In the genomic region with DNA sequence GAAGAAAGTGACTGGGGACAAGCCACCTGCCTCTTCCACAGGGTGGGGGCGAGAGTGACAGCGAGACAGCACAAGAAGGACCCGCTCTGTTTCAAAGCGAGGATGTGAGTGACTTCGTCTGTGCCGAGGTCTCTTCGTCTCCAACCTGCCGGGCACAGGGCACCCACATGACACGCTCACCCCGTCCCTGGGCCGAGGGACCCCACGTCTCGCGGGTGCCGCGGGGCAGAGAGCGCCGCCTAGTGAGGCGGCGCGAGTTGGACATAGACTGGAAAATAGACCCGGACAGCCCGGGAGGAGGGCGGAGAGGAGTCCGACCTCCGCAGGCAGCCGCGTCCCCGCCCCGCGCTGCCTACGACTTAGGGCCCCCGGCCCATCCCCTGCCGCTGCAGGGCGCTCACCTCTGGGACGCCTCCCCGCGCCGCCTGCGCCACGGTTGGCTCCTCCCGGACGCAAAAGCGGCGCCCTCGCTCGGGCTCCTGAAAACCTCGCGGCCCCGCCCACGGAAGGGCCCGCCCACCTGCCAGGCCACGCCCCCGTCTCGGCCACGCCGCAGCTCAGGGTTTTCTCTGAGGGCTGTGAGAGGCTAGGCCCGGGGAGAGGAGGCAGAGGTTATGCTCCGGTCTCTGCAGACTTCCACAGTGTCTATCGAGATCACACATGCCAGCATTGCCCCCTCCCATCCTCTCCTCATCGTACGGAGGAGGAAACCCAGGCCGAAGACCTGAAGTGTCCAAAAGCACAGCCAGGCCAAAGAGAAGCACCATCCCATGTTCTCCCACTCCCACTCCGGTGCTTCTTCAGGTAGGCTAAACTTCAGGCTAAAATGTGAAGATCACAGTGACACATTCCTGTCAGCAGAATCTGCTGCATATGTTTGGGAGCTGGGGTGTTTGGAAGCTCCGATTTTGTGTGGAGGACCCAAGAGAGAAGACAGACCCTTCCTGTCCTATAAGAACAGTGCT, we compare ENCODE assay signal across 8 cellular contexts. TPM values are rescaled to one million over a fixed set of nuclear protein-coding genes. Genes with fewer than 3 reads are reported as not detected.
DNase-seq lines count a peak whose midpoint lies in the region; FAIRE-seq and TF ChIP-seq lines count a peak whose summit lies in the region.

A gene with protein sequence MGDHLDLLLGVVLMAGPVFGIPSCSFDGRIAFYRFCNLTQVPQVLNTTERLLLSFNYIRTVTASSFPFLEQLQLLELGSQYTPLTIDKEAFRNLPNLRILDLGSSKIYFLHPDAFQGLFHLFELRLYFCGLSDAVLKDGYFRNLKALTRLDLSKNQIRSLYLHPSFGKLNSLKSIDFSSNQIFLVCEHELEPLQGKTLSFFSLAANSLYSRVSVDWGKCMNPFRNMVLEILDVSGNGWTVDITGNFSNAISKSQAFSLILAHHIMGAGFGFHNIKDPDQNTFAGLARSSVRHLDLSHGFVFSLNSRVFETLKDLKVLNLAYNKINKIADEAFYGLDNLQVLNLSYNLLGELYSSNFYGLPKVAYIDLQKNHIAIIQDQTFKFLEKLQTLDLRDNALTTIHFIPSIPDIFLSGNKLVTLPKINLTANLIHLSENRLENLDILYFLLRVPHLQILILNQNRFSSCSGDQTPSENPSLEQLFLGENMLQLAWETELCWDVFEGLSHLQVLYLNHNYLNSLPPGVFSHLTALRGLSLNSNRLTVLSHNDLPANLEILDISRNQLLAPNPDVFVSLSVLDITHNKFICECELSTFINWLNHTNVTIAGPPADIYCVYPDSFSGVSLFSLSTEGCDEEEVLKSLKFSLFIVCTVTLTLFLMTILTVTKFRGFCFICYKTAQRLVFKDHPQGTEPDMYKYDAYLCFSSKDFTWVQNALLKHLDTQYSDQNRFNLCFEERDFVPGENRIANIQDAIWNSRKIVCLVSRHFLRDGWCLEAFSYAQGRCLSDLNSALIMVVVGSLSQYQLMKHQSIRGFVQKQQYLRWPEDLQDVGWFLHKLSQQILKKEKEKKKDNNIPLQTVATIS (minus strand): TSS at position 454 of the 965 bp plus-strand sequence. CDS start 30,217 bp downstream, outside the sequence.

- H3K79me2 ChIP-seq in Loucy (ENCODE audit: insufficient read depth, low read length) = no peaks in the 10 kb centered on the region

- WGBS in thyroid gland, 2 donors = 8 to 18% methylated on average over 5 to 34 of the region's 65 CpGs

- peak within 1 kb of the TSS; percentile 68 for H3K4me3 Mint-ChIP-seq in osteocyte (ENCODE audit: unreplicated experiment)

- no peaks in the 10 kb centered on the region for H3K27me3 ChIP-seq in Loucy (ENCODE audit: insufficient read depth, low read length, poor library complexity, severe bottlenecking)
- H3K27me3 ChIP-seq in thyroid gland = no peaks in the 10 kb centered on the region

- TF ChIP-seq CTCF in Loucy (conservative IDR thresholded peaks at IDR 0.05; ENCODE audit: low read length) (peak; percentile 75), osteocyte (IDR thresholded peaks at IDR 0.05) (peak; percentile 72), thyroid gland (IDR thresholded peaks at IDR 0.05) (peak in 4 of 6 experiments; percentile 54 to 62 (median 58))

- in situ Hi-C loops in SK-MEL-5 (cut with HindIII; ENCODE audit: low pct_unique_long_range_greater_than_20kb, low sequenced_read_pairs) = no loop called here

- intact Hi-C loops in head of caudate nucleus (cut with DNase I) = no loop called here
- intact Hi-C loops in thyroid gland (cut with DNase I) = no loop called here

- peak within 1 kb of the TSS; percentile 83 for H3K4me2 ChIP-seq in Loucy (ENCODE audit: low read depth, low read length, poor library complexity, severe bottlenecking)

- no peaks in the 10 kb centered on the region for H3F3A ChIP-seq in Loucy (ENCODE audit: low read depth)

- peak; percentile 90 for DNase-seq in ELF-1 (ENCODE audit: low read depth, low spot score)
- peak; percentile 73 for DNase-seq in H54 (ENCODE audit: insufficient read length, low spot score)
- peak; percentile 65 for DNase-seq in SK-MEL-5 (ENCODE audit: low read depth, low spot score)
- DNase-seq in activated naive CD4-positive, alpha-beta T cell treated with Interleukin-2 at 50 U/mL for 16 hours = peak; percentile 91
- DNase-seq in head of caudate nucleus = peak; percentile 57 to 89 (median 80)
- DNase-seq in osteocyte (ENCODE audit: extremely low spot score, unreplicated experiment) = peak; percentile 87
- peak; percentile 88 for DNase-seq in thyroid gland

- no peaks in the 10 kb centered on the region for H3K9me3 ChIP-seq in Loucy (ENCODE audit: insufficient read depth, low read depth, low read length)
- no peaks in the 10 kb centered on the region for H3K9me3 ChIP-seq in thyroid gland

- no peaks in the 10 kb centered on the region for H4K20me1 ChIP-seq in Loucy (ENCODE audit: insufficient read depth, low read length, poor library complexity, severe bottlenecking)

- H3K4me1 ChIP-seq in Loucy (ENCODE audit: insufficient read depth, low read length, poor library complexity, severe bottlenecking) = peaks cover 12% of the 10 kb centered on the region
- H3K4me1 ChIP-seq in thyroid gland = peaks cover 10 to 19% of the 10 kb centered on the region in 2 donors

- H3K27ac Mint-ChIP-seq in osteocyte (ENCODE audit: unreplicated experiment) = no peak within 1 kb of the TSS

- H3K36me3 Mint-ChIP-seq in osteocyte (ENCODE audit: unreplicated experiment) = peaks cover 3% of the 10 kb centered on the region

- H2AFZ ChIP-seq in Loucy (ENCODE audit: low read length) = peak within 1 kb of the TSS; percentile 87

- TF ChIP-seq POLR2A in H54 (IDR thresholded peaks at IDR 0.05; ENCODE audit: low read depth, low read length) = peak; percentile 39; the same call in 1 of the 2 replicates
- peak in 1 of 2 donors; percentile 75 for TF ChIP-seq POLR2A in thyroid gland (IDR thresholded peaks at IDR 0.05)

- H3K9me2 ChIP-seq in Loucy (replicated peaks; ENCODE audit: low read depth, low read length) = no peaks in the 10 kb centered on the region

- peak within 1 kb of the TSS; percentile 65 for H3K4me3 ChIP-seq in Loucy (ENCODE audit: low read length, poor library complexity, severe bottlenecking)
- H3K4me3 ChIP-seq in thyroid gland (replicated peaks in 1 of 3) = peak within 1 kb of the TSS; percentile 27 to 51 (median 30)

- peak within 1 kb of the TSS; percentile 56 for H3K9ac ChIP-seq in Loucy (ENCODE audit: low read depth, low read length, poor library complexity, severe bottlenecking)

- peak within 1 kb of the TSS; percentile 44 to 78 (median 52) for H3K27ac ChIP-seq in thyroid gland

- FAIRE-seq in H54 (lab: Jason Lieb, UNC) = no peak

- H3K27me3 Mint-ChIP-seq in osteocyte (ENCODE audit: unreplicated experiment) = peaks cover 35% of the 10 kb centered on the region

- peaks cover 9% of the 10 kb centered on the region for H3K9me3 Mint-ChIP-seq in osteocyte (ENCODE audit: unreplicated experiment)

- peaks cover 5% of the 10 kb centered on the region for H3K4me1 Mint-ChIP-seq in osteocyte (ENCODE audit: unreplicated experiment)

- H3K36me3 ChIP-seq in Loucy (ENCODE audit: insufficient read depth, low read length) (no peaks in the 10 kb centered on the region), thyroid gland (no peaks in the 10 kb centered on the region)

RNA-seq across cellular contexts. Expression of the gene that starts here (rescaled TPM):
- total RNA-seq in SK-MEL-5 (2014; rRNA removed; shearing (Covaris generic)) = 0.05 and 0.48 TPM in 2 replicates
- 2.0 and 4.9 TPM in 2 replicates for polyA plus RNA-seq in SK-MEL-5 (2015; cell fraction: cytosol; rRNA removed)
- polyA plus RNA-seq in SK-MEL-5 (2015; cell fraction: nucleus; rRNA removed) = 0.56 and 1.0 TPM in 2 replicates
- total RNA-seq in osteocyte = not detected in 2 replicates
- total RNA-seq in thyroid gland = 10 to 100 TPM in 1 of 4 donors, 1 to 10 TPM in 3; 3.3 to 11.6 (median 6.7) TPM

Comparison
In these comparisons a context has a peak if more than half of its experiments do, and no peak if none do; other contexts are left out.
1. Peak in every context shown above with its lines: DNase-seq, H3K4me3 ChIP-seq and H3K27ac ChIP-seq.
2. Peak in DNase-seq in osteocyte; RNA of the gene not detected or under 1 TPM.